ENCODE assay signal across 8 cellular contexts in genomic region chr21:43775795-43776430, GRCh38. TPM values are rescaled to one million over a fixed set of nuclear protein-coding genes. Genes with fewer than 3 reads are reported as not detected.
DNase-seq lines count a peak whose midpoint lies in the region; ATAC-seq and TF ChIP-seq lines count a peak whose summit lies in the region.

Gene CSTB, minus strand, starts transcription at chr21:43776308. Its CDS starts 39 bp downstream, at chr21:43776269.

- TF ChIP-seq CTCF in left lung (IDR thresholded peaks at IDR 0.05) = no peak

- peaks cover 8 to 42% of the 10 kb centered on the region in 2 donors for H3K4me1 ChIP-seq in left lung

- H3K4me3 ChIP-seq in left lung = peak within 1 kb of the TSS; percentile 77 to 97

- no peaks in the 10 kb centered on the region for H3K9me3 ChIP-seq in left lung

- peak; percentile 77 for ATAC-seq in HG02885 (IDR thresholded peaks at IDR 0.05; ENCODE audit: poor library complexity, unreplicated experiment)
- ATAC-seq in left lung = peak; percentile 79

- intact Hi-C loops in left lung (cut with DNase I) = loop anchor here in 1 of 2 donors (10.0 kb wide), 1 partner anchor 61 kb away; the partner anchor contains the start of gene PDXK

- POLR2A ChIA-PET in activated CD4-positive, alpha-beta T cell treated with anti-CD3 and anti-CD28 coated beads, Interleukin-2, amount 10 ng/mL, durations not matched to agents 7 days and 5 days (lab: Charles Lee) = no interaction called here

- peak within 1 kb of the TSS; percentile 84 for H3K4me3 Mint-ChIP-seq in activated CD4-positive, alpha-beta T cell treated with anti-CD3 and anti-CD28 coated beads, Interleukin-2, amount 10 ng/mL, durations not matched to agents 7 days and 5 days

- CTCF ChIA-PET in activated CD4-positive, alpha-beta T cell treated with anti-CD3 and anti-CD28 coated beads, Interleukin-2, amount 10 ng/mL, durations not matched to agents 7 days and 5 days (lab: Charles Lee) = no interaction called here

- peaks cover 48% of the 10 kb centered on the region for H3K4me1 Mint-ChIP-seq in activated CD4-positive, alpha-beta T cell treated with anti-CD3 and anti-CD28 coated beads, Interleukin-2, amount 10 ng/mL, durations not matched to agents 7 days and 5 days

- no peaks in the 10 kb centered on the region for H3K27me3 Mint-ChIP-seq in activated CD4-positive, alpha-beta T cell treated with anti-CD3 and anti-CD28 coated beads, Interleukin-2, amount 10 ng/mL, durations not matched to agents 7 days and 5 days

- peak within 1 kb of the TSS; percentile 85 to 92 for H3K27ac ChIP-seq in left lung

- no peaks in the 10 kb centered on the region for H3K27me3 ChIP-seq in left lung

- peaks cover 4% of the 10 kb centered on the region for H3K9me3 Mint-ChIP-seq in activated CD4-positive, alpha-beta T cell treated with anti-CD3 and anti-CD28 coated beads, Interleukin-2, amount 10 ng/mL, durations not matched to agents 7 days and 5 days

- peak within 1 kb of the TSS; percentile 91 for H3K27ac Mint-ChIP-seq in activated CD4-positive, alpha-beta T cell treated with anti-CD3 and anti-CD28 coated beads, Interleukin-2, amount 10 ng/mL, durations not matched to agents 7 days and 5 days

- H3K36me3 Mint-ChIP-seq in activated CD4-positive, alpha-beta T cell treated with anti-CD3 and anti-CD28 coated beads, Interleukin-2, amount 10 ng/mL, durations not matched to agents 7 days and 5 days (ENCODE audit: low read depth) = peaks cover 35% of the 10 kb centered on the region

- DNase-seq in NCI-H187 (lab: John Stamatoyannopoulos, UW) (peak; percentile 63 to 76), NCI-H187 treated with DMSO at 0.1 percent for 48 hours (lab: John Stamatoyannopoulos, UW) (no peak), NCI-H345 (lab: John Stamatoyannopoulos, UW) (peak; percentile 86), cortex of kidney (lab: John Stamatoyannopoulos, UW) (peak; percentile 36), left lung (peak; percentile 88 to 98)
- peak; percentile 86 for DNase-seq in activated CD4-positive, alpha-beta T cell treated with anti-CD3 and anti-CD28 coated beads, Interleukin-2, amount 10 ng/mL, durations not matched to agents 7 days and 5 days
- DNase-seq in stimulated activated CD4-positive, alpha-beta T cell treated with anti-CD3 and anti-CD28 coated beads, Interleukin-2, amount 100 ng/mL, for 48 hours = peak; percentile 82

- H3K36me3 ChIP-seq in left lung = peaks cover 0 to 24% of the 10 kb centered on the region in 2 donors

RNA-seq across cellular contexts. Expression of gene CSTB, which starts in this region (rescaled TPM):
- 10 to 100 TPM; 44.4 to 48.7 TPM for total RNA-seq in activated CD4-positive, alpha-beta T cell treated with anti-CD3 and anti-CD28 coated beads, Interleukin-2, amount 10 ng/mL, durations not matched to agents 7 days and 5 days
- 100 to 1,000 TPM; 123 to 133 TPM for total RNA-seq in left lung
